Comparison of ENCODE assay signal across 1 cellular context in the genomic region with DNA sequence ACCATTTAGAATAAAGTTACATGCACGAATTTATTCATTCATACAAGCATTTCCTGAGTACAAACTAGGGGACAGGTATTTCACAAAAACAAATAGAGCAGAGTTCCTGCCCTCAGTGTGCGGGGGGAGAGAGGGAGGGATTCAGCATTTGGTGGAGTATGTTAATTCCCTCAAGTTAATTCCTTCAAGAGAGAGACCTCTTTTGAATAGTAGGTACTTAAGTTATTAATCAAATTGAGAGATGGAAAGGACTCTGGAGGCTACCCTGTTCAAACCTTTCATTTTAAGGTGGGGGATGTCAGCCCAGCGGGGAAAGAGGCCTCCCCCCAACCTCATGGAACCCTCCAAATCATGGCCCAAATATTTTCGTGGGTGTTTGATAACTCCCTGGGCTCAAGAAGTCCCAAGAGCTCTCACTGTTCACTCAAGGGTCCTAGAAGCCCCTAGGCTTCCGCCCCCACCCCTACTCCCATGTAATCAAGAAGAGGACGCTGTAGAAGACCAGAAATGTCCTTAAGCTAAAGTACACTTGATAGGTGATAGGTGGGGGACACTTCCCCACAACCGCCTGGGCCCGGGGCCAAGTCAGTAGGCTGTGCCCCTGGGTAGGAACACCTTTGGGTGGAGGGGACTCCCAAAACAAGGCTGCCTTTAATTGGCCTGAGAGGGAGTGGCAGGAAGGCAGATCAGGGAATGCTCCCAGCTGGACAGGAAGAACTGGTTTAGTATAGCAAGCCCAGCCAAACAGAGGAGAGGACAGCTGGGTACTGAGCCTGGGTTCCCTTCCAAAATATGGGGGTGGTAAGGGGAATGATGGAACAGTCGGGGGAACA.
A peak's percentile ranks its signal among the peaks of the same experiment; 100 is the strongest.
TF ChIP-seq lines count a peak whose summit lies in the region.

No MANE protein-coding gene starts in this region.

TF ChIP-seq in HepG2, 621 proteins besides CTCF, POLR2A, EP300 and RAD21 (continued from another document and continues in another):
- TF ChIP-seq ZKSCAN8 (CRISPR knock-in tag; IDR thresholded peaks at IDR 0.05; ENCODE audit: borderline replicate concordance) (no peak), ZNF326 (CRISPR knock-in tag; IDR thresholded peaks at IDR 0.05; ENCODE audit: borderline replicate concordance) (no peak), ZNF562 (CRISPR knock-in tag; IDR thresholded peaks at IDR 0.05; ENCODE audit: borderline replicate concordance) (no peak), GATAD2A (CRISPR knock-in tag; IDR thresholded peaks at IDR 0.05) (peak; percentile 86), ZNF382 (CRISPR knock-in tag; IDR thresholded peaks at IDR 0.05; ENCODE audit: borderline replicate concordance) (no peak), THAP11 (CRISPR knock-in tag; IDR thresholded peaks at IDR 0.05) (no peak), JDP2 (CRISPR knock-in tag; IDR thresholded peaks at IDR 0.05; ENCODE audit: borderline replicate concordance) (no peak), ZMYM3 (CRISPR knock-in tag; IDR thresholded peaks at IDR 0.05) (no peak), ZNF839 (CRISPR knock-in tag; IDR thresholded peaks at IDR 0.05; ENCODE audit: borderline replicate concordance) (0 out of 2 replicates have a peak, but pooled peaks have one; percentile 79), ZSCAN22 (CRISPR knock-in tag; IDR thresholded peaks at IDR 0.05) (no peak), ZNF598 (CRISPR knock-in tag; IDR thresholded peaks at IDR 0.05; ENCODE audit: borderline replicate concordance) (0 out of 2 replicates have a peak, but pooled peaks have one; percentile 11), GABPA (IDR thresholded peaks at IDR 0.05; ENCODE audit: low read depth, low read length) (no peak), GABPA (CRISPR knock-in tag; IDR thresholded peaks at IDR 0.05; ENCODE audit: low read depth) (no peak), GLMP (CRISPR knock-in tag; IDR thresholded peaks at IDR 0.05; ENCODE audit: borderline replicate concordance) (no peak), REPIN1 (CRISPR knock-in tag; IDR thresholded peaks at IDR 0.05; ENCODE audit: borderline replicate concordance, low read depth) (no peak), TBP (CRISPR knock-in tag; IDR thresholded peaks at IDR 0.05) (no peak), ZNF672 (CRISPR knock-in tag; IDR thresholded peaks at IDR 0.05) (no peak), SETDB1 (CRISPR knock-in tag; IDR thresholded peaks at IDR 0.05; ENCODE audit: borderline replicate concordance) (peak; percentile 58; the same call in 1 of the 2 replicates), TIGD3 (CRISPR knock-in tag; IDR thresholded peaks at IDR 0.05; ENCODE audit: borderline replicate concordance) (no peak), NCOA2 (CRISPR knock-in tag; IDR thresholded peaks at IDR 0.05) (peak; percentile 60; the same call in 1 of the 2 replicates), SOX6 (IDR thresholded peaks at IDR 0.05) (no peak), SOX6 (CRISPR knock-in tag; IDR thresholded peaks at IDR 0.05) (no peak), IKZF1 (IDR thresholded peaks at IDR 0.05) (no peak), LBX2 (CRISPR knock-in tag; IDR thresholded peaks at IDR 0.05; ENCODE audit: borderline replicate concordance) (no peak), ZNF24 (IDR thresholded peaks at IDR 0.05) (no peak), ZNF17 (CRISPR knock-in tag; IDR thresholded peaks at IDR 0.05) (no peak), ZNF225 (CRISPR knock-in tag; IDR thresholded peaks at IDR 0.05) (no peak), NFKB2 (CRISPR knock-in tag; IDR thresholded peaks at IDR 0.05; ENCODE audit: borderline replicate concordance) (peak; percentile 53; the same call in 1 of the 2 replicates), KIAA2018 (CRISPR knock-in tag; IDR thresholded peaks at IDR 0.05; ENCODE audit: borderline replicate concordance) (no peak), HNRNPLL (IDR thresholded peaks at IDR 0.05; ENCODE audit: low read depth, low read length, poor library complexity, severe bottlenecking) (no peak)
- TF ChIP-seq, protein P1, sequence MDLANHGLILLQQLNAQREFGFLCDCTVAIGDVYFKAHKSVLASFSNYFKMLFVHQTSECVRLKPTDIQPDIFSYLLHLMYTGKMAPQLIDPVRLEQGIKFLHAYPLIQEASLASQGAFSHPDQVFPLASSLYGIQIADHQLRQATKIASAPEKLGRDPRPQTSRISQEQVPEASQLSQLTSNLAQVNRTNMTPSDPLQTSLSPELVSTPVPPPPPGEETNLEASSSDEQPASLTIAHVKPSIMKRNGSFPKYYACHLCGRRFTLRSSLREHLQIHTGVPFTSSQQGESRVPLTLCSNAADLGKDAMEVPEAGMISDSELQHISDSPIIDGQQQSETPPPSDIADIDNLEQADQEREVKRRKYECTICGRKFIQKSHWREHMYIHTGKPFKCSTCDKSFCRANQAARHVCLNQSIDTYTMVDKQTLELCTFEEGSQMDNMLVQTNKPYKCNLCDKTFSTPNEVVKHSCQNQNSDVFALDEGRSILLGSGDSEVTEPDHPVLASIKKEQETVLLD (CRISPR knock-in tag; IDR thresholded peaks at IDR 0.05; ENCODE audit: low read depth): no peak
- TF ChIP-seq, protein P2, sequence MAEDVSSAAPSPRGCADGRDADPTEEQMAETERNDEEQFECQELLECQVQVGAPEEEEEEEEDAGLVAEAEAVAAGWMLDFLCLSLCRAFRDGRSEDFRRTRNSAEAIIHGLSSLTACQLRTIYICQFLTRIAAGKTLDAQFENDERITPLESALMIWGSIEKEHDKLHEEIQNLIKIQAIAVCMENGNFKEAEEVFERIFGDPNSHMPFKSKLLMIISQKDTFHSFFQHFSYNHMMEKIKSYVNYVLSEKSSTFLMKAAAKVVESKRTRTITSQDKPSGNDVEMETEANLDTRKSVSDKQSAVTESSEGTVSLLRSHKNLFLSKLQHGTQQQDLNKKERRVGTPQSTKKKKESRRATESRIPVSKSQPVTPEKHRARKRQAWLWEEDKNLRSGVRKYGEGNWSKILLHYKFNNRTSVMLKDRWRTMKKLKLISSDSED (CRISPR knock-in tag; IDR thresholded peaks at IDR 0.05): no peak
- TF ChIP-seq, protein P3, sequence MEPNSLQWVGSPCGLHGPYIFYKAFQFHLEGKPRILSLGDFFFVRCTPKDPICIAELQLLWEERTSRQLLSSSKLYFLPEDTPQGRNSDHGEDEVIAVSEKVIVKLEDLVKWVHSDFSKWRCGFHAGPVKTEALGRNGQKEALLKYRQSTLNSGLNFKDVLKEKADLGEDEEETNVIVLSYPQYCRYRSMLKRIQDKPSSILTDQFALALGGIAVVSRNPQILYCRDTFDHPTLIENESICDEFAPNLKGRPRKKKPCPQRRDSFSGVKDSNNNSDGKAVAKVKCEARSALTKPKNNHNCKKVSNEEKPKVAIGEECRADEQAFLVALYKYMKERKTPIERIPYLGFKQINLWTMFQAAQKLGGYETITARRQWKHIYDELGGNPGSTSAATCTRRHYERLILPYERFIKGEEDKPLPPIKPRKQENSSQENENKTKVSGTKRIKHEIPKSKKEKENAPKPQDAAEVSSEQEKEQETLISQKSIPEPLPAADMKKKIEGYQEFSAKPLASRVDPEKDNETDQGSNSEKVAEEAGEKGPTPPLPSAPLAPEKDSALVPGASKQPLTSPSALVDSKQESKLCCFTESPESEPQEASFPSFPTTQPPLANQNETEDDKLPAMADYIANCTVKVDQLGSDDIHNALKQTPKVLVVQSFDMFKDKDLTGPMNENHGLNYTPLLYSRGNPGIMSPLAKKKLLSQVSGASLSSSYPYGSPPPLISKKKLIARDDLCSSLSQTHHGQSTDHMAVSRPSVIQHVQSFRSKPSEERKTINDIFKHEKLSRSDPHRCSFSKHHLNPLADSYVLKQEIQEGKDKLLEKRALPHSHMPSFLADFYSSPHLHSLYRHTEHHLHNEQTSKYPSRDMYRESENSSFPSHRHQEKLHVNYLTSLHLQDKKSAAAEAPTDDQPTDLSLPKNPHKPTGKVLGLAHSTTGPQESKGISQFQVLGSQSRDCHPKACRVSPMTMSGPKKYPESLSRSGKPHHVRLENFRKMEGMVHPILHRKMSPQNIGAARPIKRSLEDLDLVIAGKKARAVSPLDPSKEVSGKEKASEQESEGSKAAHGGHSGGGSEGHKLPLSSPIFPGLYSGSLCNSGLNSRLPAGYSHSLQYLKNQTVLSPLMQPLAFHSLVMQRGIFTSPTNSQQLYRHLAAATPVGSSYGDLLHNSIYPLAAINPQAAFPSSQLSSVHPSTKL (CRISPR knock-in tag; IDR thresholded peaks at IDR 0.05): peak; percentile 57
- TF ChIP-seq, protein P4, sequence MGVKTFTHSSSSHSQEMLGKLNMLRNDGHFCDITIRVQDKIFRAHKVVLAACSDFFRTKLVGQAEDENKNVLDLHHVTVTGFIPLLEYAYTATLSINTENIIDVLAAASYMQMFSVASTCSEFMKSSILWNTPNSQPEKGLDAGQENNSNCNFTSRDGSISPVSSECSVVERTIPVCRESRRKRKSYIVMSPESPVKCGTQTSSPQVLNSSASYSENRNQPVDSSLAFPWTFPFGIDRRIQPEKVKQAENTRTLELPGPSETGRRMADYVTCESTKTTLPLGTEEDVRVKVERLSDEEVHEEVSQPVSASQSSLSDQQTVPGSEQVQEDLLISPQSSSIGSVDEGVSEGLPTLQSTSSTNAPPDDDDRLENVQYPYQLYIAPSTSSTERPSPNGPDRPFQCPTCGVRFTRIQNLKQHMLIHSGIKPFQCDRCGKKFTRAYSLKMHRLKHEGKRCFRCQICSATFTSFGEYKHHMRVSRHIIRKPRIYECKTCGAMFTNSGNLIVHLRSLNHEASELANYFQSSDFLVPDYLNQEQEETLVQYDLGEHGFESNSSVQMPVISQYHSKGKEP (CRISPR knock-in tag; IDR thresholded peaks at IDR 0.05): no peak
